Comparison of ENCODE assay signal across 15 cellular contexts in the genomic region with DNA sequence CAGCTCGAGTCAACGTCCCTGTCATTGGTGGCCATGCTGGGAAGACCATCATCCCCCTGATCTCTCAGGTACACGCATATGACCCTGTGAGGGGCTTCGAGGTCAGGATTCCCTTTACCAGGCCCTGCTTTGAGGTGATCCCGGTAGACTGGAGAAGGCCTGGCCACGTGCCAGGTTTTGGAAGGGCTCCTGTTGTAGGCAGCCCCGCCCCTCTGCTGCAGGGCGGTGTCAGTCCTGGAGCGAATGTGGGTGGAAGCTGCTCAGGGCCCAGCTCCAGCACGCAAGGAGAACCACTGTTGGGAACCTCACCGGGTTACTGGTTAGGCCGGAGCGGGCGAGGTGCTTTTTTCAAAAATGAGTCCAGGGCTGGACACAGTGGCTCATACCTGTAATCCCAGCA. TPM values are rescaled to one million over a fixed set of nuclear protein-coding genes. Genes with fewer than 3 reads are reported as not detected.
DNase-seq lines count a peak whose midpoint lies in the region; ATAC-seq, FAIRE-seq and TF ChIP-seq lines count a peak whose summit lies in the region.
"Had no signal": no experiment of that assay in that cellular context is flagged by ENCODE, and none has a peak within 500 bp of the region (broad histone marks: within the 10 kb centered on the region; RNA-seq: fewer than 3 reads in every experiment).

No MANE protein-coding gene starts in this region.

- H2AFZ ChIP-seq in neuronal stem cell (ENCODE audit: low read length), result no peak overlapping the region

- no peak overlapping the region for H3K4me2 ChIP-seq in neuronal stem cell (ENCODE audit: insufficient read depth, low read length, poor library complexity, severe bottlenecking)

- H3K14ac ChIP-seq in neuronal stem cell (ENCODE audit: low read length), result no peak overlapping the region

- no peaks in the 10 kb centered on the region for H3K27me3 ChIP-seq in colonic mucosa
- no peaks in the 10 kb centered on the region for H3K27me3 ChIP-seq in neuronal stem cell (ENCODE audit: control insufficient read depth in 3 of 3, insufficient read depth in 3 of 3, low read depth in 1 of 3, low read length in 3 of 3)

- H3K9ac ChIP-seq in colonic mucosa (ENCODE audit: low read depth in 2 of 2, low read length in 2 of 2), result no peak overlapping the region
- no peak overlapping the region for H3K9ac ChIP-seq in neuronal stem cell (ENCODE audit: low read depth, low read length, poor library complexity)

- H2BK12ac ChIP-seq in neuronal stem cell (ENCODE audit: low read length), result no peak overlapping the region

- no peak overlapping the region for H2BK15ac ChIP-seq in neuronal stem cell (ENCODE audit: low read length)

- no peak for ATAC-seq in HG03108 (IDR thresholded peaks at IDR 0.05; ENCODE audit: unreplicated experiment)

- no peak overlapping the region for H3K18ac ChIP-seq in neuronal stem cell (ENCODE audit: low read length)

- no peak overlapping the region for H3K4me3 ChIP-seq in colonic mucosa
- H3K4me3 ChIP-seq in neuronal stem cell (ENCODE audit: low read length in 2 of 2), result no peak overlapping the region
- H3K4me3 ChIP-seq: lung, SK-N-MC, thoracic aorta had no signal

- H3K23ac ChIP-seq in neuronal stem cell (ENCODE audit: low read depth, low read length, poor library complexity), result peak overlapping the region; percentile 17

- peaks cover 29% of the 10 kb centered on the region for H3K36me3 ChIP-seq in colonic mucosa
- H3K36me3 ChIP-seq in neuronal stem cell (replicated peaks in 1 of 2; ENCODE audit: control insufficient read depth in 2 of 2, insufficient read depth in 2 of 2, low read length in 2 of 2), result peaks cover 68 to 91% of the 10 kb centered on the region in 2 donors

- H2BK120ac ChIP-seq in neuronal stem cell (ENCODE audit: low read depth, low read length), result no peak overlapping the region

- no peak overlapping the region for H3K4ac ChIP-seq in neuronal stem cell (ENCODE audit: low read length)

- no peak overlapping the region for H4K91ac ChIP-seq in neuronal stem cell (ENCODE audit: low read depth, low read length, poor library complexity)

- no peak for TF ChIP-seq CTCF in colonic mucosa (IDR thresholded peaks at IDR 0.05)

- no peak for TF ChIP-seq POLR2A in GM12892 (IDR thresholded peaks at IDR 0.05; ENCODE audit: low read depth, low read length)

- no peak overlapping the region for H4K8ac ChIP-seq in neuronal stem cell (ENCODE audit: low read depth, low read length)

- H3K4me1 ChIP-seq in colonic mucosa, result no peaks in the 10 kb centered on the region
- no peaks in the 10 kb centered on the region for H3K4me1 ChIP-seq in neuronal stem cell (ENCODE audit: control insufficient read depth in 2 of 2, insufficient read depth in 1 of 2, low read depth in 1 of 2, low read length in 2 of 2)

- no peak for FAIRE-seq in GM12892 (lab: Jason Lieb, UNC)
- FAIRE-seq: A204.1, endothelial cell of umbilical vein, H1 had no signal

- no peak overlapping the region for H2BK5ac ChIP-seq in neuronal stem cell (ENCODE audit: low read length)

- no CpG with 5 or more reads among the region's 14 CpGs for WGBS in neuronal stem cell (ENCODE audit: extremely low coverage in 2 of 2, insufficient read length in 2 of 2, insufficient replicate concordance in 1 of 2), 2 donors

- H3K9me3 ChIP-seq in colonic mucosa, result no peaks in the 10 kb centered on the region
- H3K9me3 ChIP-seq in neuronal stem cell (replicated peaks in 1 of 2; ENCODE audit: control insufficient read depth in 2 of 2, insufficient read depth in 1 of 2, low read depth in 1 of 2, low read length in 2 of 2), result peaks cover 0 to 2% of the 10 kb centered on the region in 2 donors
- H3K9me3 ChIP-seq: thoracic aorta had no signal

- intact Hi-C loops in colonic mucosa (cut with DNase I), result no loop called here

- H3K27ac ChIP-seq in colonic mucosa (no peak overlapping the region), neuronal stem cell (replicated peaks; ENCODE audit: low read length) (no peak overlapping the region)
- H3K27ac ChIP-seq: HL-60, SK-N-MC, thoracic aorta had no signal

- H3K79me1 ChIP-seq in neuronal stem cell (ENCODE audit: low read depth, low read length), result peaks cover 3% of the 10 kb centered on the region

- H2AK5ac ChIP-seq in neuronal stem cell (ENCODE audit: low read depth, low read length), result no peak overlapping the region

- peak; percentile 47 for DNase-seq in DMS53 (lab: John Stamatoyannopoulos, UW)
- DNase-seq in DMS53 treated with DMSO at 0.1 percent for 48 hours (lab: John Stamatoyannopoulos, UW; ENCODE audit: unreplicated experiment), result no peak
- peak; percentile 37 for DNase-seq in NCI-H1105 treated with DMSO at 0.1 percent for 48 hours (lab: John Stamatoyannopoulos, UW)
- DNase-seq in colonic mucosa, result peak; percentile 81
- no peak for DNase-seq in neuronal stem cell (ENCODE audit: low spot score)
- no peak for DNase-seq in AG08395 (ENCODE audit: low spot score)
- no peak for DNase-seq in GM12892 (ENCODE audit: insufficient read length)

RNA-seq across cellular contexts. Expression of gene MDH2, which starts 15.6 kb away (rescaled TPM):
- 100 to 1,000 TPM; 306 to 337 TPM for total RNA-seq in colonic mucosa
- polyA plus RNA-seq in neuronal stem cell (2013, experiment 1 of 2), result 189 TPM
- 179 TPM for polyA plus RNA-seq in neuronal stem cell (2013, experiment 2 of 2)
- polyA plus RNA-seq in GM12892 (2012; ENCODE audit: missing spikeins), result 126 TPM

RNA-seq across cellular contexts. Expression of gene STYXL1, which starts 15.7 kb away (rescaled TPM):
- total RNA-seq in colonic mucosa, result 10 to 100 TPM; 32.4 to 36.7 TPM
- polyA plus RNA-seq in neuronal stem cell (2013, experiment 1 of 2), result 39.7 TPM
- polyA plus RNA-seq in neuronal stem cell (2013, experiment 2 of 2), result 37.4 TPM
- polyA plus RNA-seq in GM12892 (2012; ENCODE audit: missing spikeins), result 56.5 TPM

Comparison
In these comparisons a context has a peak if more than half of its experiments do, and no peak if none do; other contexts are left out.
1. DNase-seq: peak in DMS53 (single experiment), NCI-H1105 treated with DMSO at 0.1 percent for 48 hours (single experiment) and colonic mucosa (single experiment); none in DMS53 treated with DMSO at 0.1 percent for 48 hours (single experiment), neuronal stem cell (single experiment), AG08395 (single experiment) and GM12892 (single experiment).